ENCODE assay signal across 16 cellular contexts in genomic region chr2:10469301-10469700, GRCh38. TPM values are rescaled to one million over a fixed set of nuclear protein-coding genes. Genes with fewer than 3 reads are reported as not detected.
A peak's percentile ranks its signal among the peaks of the same experiment; 100 is the strongest.
DNase-seq lines count a peak whose midpoint lies in the region; ATAC-seq and TF ChIP-seq lines count a peak whose summit lies in the region.
"Had no signal": no experiment of that assay in that cellular context is flagged by ENCODE, and none has a peak within 500 bp of the region (broad histone marks: within the 10 kb centered on the region; RNA-seq: fewer than 3 reads in every experiment).

No MANE protein-coding gene starts in this region.

- peak overlapping the region; percentile 69 for H3K27ac Mint-ChIP-seq in neural progenitor cell
- peak overlapping the region; percentile 30 for H3K27ac Mint-ChIP-seq in stimulated activated effector memory CD8-positive, alpha-beta T cell treated with anti-CD3 and anti-CD28 coated beads, Interleukin-12 subunit alpha, Interleukin-12 subunit beta, amount 100 ng/mL, for 72 hours
- H3K27ac Mint-ChIP-seq: CD4-positive, alpha-beta T cell; H9 had no signal

- H2AFZ ChIP-seq in SK-N-SH (ENCODE audit: low read depth) (no peak overlapping the region), neural progenitor cell (replicated peaks) (no peak overlapping the region)
- H2AFZ ChIP-seq: GM23248 had no signal

- ATAC-seq in SK-N-SH treated with all-trans-retinoic acid at 6 μM for 48 hours (no peak), Panc1 (peak; percentile 13; the same call in 1 of the 2 replicates), HG02981 (IDR thresholded peaks at IDR 0.05; ENCODE audit: unreplicated experiment) (no peak)
- no peak for ATAC-seq in stimulated activated effector memory CD8-positive, alpha-beta T cell treated with anti-CD3 and anti-CD28 coated beads, Interleukin-12 subunit alpha, Interleukin-12 subunit beta, amount 100 ng/mL, for 72 hours
- ATAC-seq: GM12878 had no signal

- H3K36me3 Mint-ChIP-seq in neural progenitor cell = no peaks in the 10 kb centered on the region
- no peaks in the 10 kb centered on the region for H3K36me3 Mint-ChIP-seq in stimulated activated effector memory CD8-positive, alpha-beta T cell treated with anti-CD3 and anti-CD28 coated beads, Interleukin-12 subunit alpha, Interleukin-12 subunit beta, amount 100 ng/mL, for 72 hours

- H3K4me3 Mint-ChIP-seq in neural progenitor cell = no peak overlapping the region
- H3K4me3 Mint-ChIP-seq in stimulated activated effector memory CD8-positive, alpha-beta T cell treated with anti-CD3 and anti-CD28 coated beads, Interleukin-12 subunit alpha, Interleukin-12 subunit beta, amount 100 ng/mL, for 72 hours = no peak overlapping the region
- H3K4me3 Mint-ChIP-seq: CD4-positive, alpha-beta T cell; H9 had no signal

- H3K27me3 ChIP-seq in SK-N-SH (ENCODE audit: insufficient read depth) = no peaks in the 10 kb centered on the region
- no peaks in the 10 kb centered on the region for H3K27me3 ChIP-seq in Panc1 (ENCODE audit: control insufficient read depth, insufficient read depth, low read length)
- no peaks in the 10 kb centered on the region for H3K27me3 ChIP-seq in neural progenitor cell
- H3K27me3 ChIP-seq: BLaER1 had no signal

- no TSS peak for BruUV-seq in Panc1 (replicated peaks; lab: Mats Ljungman, UMichigan)

- H3K9ac ChIP-seq in SK-N-SH (no peak overlapping the region), neural progenitor cell (no peak overlapping the region)
- H3K9ac ChIP-seq: BLaER1, GM23248 had no signal

- intact Hi-C loops in Panc1 (cut with micrococcal nuclease; ENCODE audit: unreplicated experiment) = no loop called here

- no peak for TF ChIP-seq RAD21 in SK-N-SH (IDR thresholded peaks at IDR 0.05; ENCODE audit: low read length)

- no peaks in the 10 kb centered on the region for H3K9me3 Mint-ChIP-seq in neural progenitor cell
- no peaks in the 10 kb centered on the region for H3K9me3 Mint-ChIP-seq in stimulated activated effector memory CD8-positive, alpha-beta T cell treated with anti-CD3 and anti-CD28 coated beads, Interleukin-12 subunit alpha, Interleukin-12 subunit beta, amount 100 ng/mL, for 72 hours
- H3K9me3 Mint-ChIP-seq: CD4-positive, alpha-beta T cell; H9 had no signal

- no peak for TF ChIP-seq EP300 in SK-N-SH (IDR thresholded peaks at IDR 0.05; ENCODE audit: borderline replicate concordance in 1 of 2, low read depth in 1 of 2, low read length in 1 of 2)

- no peak overlapping the region for H3K4me3 ChIP-seq in SK-N-SH (ENCODE audit: low read depth in 2 of 2, low read length in 1 of 2)
- no peak overlapping the region for H3K4me3 ChIP-seq in Panc1 (ENCODE audit: low read depth in 2 of 2, low read length in 2 of 2)
- no peak overlapping the region for H3K4me3 ChIP-seq in neural progenitor cell
- H3K4me3 ChIP-seq: BLaER1, GM12878, GM23248 had no signal

- H3K27ac ChIP-seq in SK-N-SH (ENCODE audit: low read depth in 2 of 2, low read length in 1 of 2) (no peak overlapping the region), Panc1 (ENCODE audit: low read length) (no peak overlapping the region), neural progenitor cell (no peak overlapping the region)
- H3K27ac ChIP-seq: 22Rv1, BLaER1, GM23248 had no signal

- H3K36me3 ChIP-seq in SK-N-SH (replicated peaks in 1 of 2; ENCODE audit: control insufficient read depth in 1 of 2, insufficient read depth in 2 of 2, low read length in 1 of 2) (no peaks in the 10 kb centered on the region), Panc1 (ENCODE audit: control insufficient read depth, insufficient read depth, low read length) (no peaks in the 10 kb centered on the region), neural progenitor cell (no peaks in the 10 kb centered on the region)
- H3K36me3 ChIP-seq: BLaER1 had no signal

- H3K4me2 ChIP-seq in SK-N-SH = no peak overlapping the region
- no peak overlapping the region for H3K4me2 ChIP-seq in neural progenitor cell
- H3K4me2 ChIP-seq: BLaER1 had no signal

- WGBS in SK-N-SH (ENCODE audit: low lambda C conversion rate) = 71% methylated on average over 4 of the region's 4 CpGs

- no peaks in the 10 kb centered on the region for H4K20me1 ChIP-seq in SK-N-SH (ENCODE audit: insufficient read depth)
- H4K20me1 ChIP-seq in neural progenitor cell (ENCODE audit: low read depth) = no peaks in the 10 kb centered on the region
- H4K20me1 ChIP-seq: BLaER1 had no signal

- in situ Hi-C loops in Panc1 (cut with HindIII; ENCODE audit: low pct_unique_long_range_greater_than_20kb, low sequenced_read_pairs) = no loop called here

- no peak for TF ChIP-seq CTCF in SK-N-SH (IDR thresholded peaks at IDR 0.05)
- no peak for TF ChIP-seq CTCF in Panc1 (IDR thresholded peaks at IDR 0.05)
- TF ChIP-seq CTCF in neural progenitor cell (IDR thresholded peaks at IDR 0.05) = no peak

- no peaks in the 10 kb centered on the region for H3K9me2 ChIP-seq in SK-N-SH

- H3K4me1 Mint-ChIP-seq in neural progenitor cell = peaks cover 9% of the 10 kb centered on the region
- H3K4me1 Mint-ChIP-seq in stimulated activated effector memory CD8-positive, alpha-beta T cell treated with anti-CD3 and anti-CD28 coated beads, Interleukin-12 subunit alpha, Interleukin-12 subunit beta, amount 100 ng/mL, for 72 hours = no peaks in the 10 kb centered on the region

- H3K27me3 Mint-ChIP-seq in neural progenitor cell (ENCODE audit: insufficient read depth, low read depth) = peaks cover 7% of the 10 kb centered on the region
- H3K27me3 Mint-ChIP-seq: CD4-positive, alpha-beta T cell had no signal

- H3K9me3 ChIP-seq in SK-N-SH (no peaks in the 10 kb centered on the region), Panc1 (ENCODE audit: control insufficient read depth, insufficient read depth, low read depth, low read length) (no peaks in the 10 kb centered on the region), neural progenitor cell (ENCODE audit: low read depth) (no peaks in the 10 kb centered on the region)
- H3K9me3 ChIP-seq: BLaER1 had no signal

- CTCF ChIA-PET in SK-N-SH (lab: Yijun Ruan, JAX) = no interaction called here
- CTCF ChIA-PET in Panc1 (lab: Charles Lee) = no interaction called here

- no peaks in the 10 kb centered on the region for H3F3A ChIP-seq in SK-N-SH (replicated peaks; ENCODE audit: insufficient read depth)
- no peaks in the 10 kb centered on the region for H3F3A ChIP-seq in neural progenitor cell (ENCODE audit: low read depth)

- H3K4me1 ChIP-seq in SK-N-SH (ENCODE audit: control insufficient read depth in 1 of 2, insufficient read depth in 2 of 2, low read depth in 1 of 2, low read length in 1 of 2) (no peaks in the 10 kb centered on the region), Panc1 (ENCODE audit: control insufficient read depth, insufficient read depth, low read length) (no peaks in the 10 kb centered on the region), neural progenitor cell (no peaks in the 10 kb centered on the region)

- H3K79me2 ChIP-seq in SK-N-SH (ENCODE audit: insufficient read depth) (no peaks in the 10 kb centered on the region), neural progenitor cell (ENCODE audit: low read depth) (no peaks in the 10 kb centered on the region)

- POLR2A ChIA-PET in SK-N-SH (lab: Yijun Ruan, JAX) = no interaction called here
- POLR2A ChIA-PET in Panc1 (lab: Charles Lee) = no interaction called here

- peak; percentile 27 for DNase-seq in SK-N-SH
- no peak for DNase-seq in Panc1 (ENCODE audit: low read depth, low spot score)
- no peak for DNase-seq in neural progenitor cell (ENCODE audit: low spot score)
- no peak for DNase-seq in stimulated activated effector memory CD8-positive, alpha-beta T cell treated with anti-CD3 and anti-CD28 coated beads, Interleukin-12 subunit alpha, Interleukin-12 subunit beta, amount 100 ng/mL, for 72 hours (ENCODE audit: low spot score in 2 of 2)
- DNase-seq in activated CD4-positive, CD25-positive, alpha-beta regulatory T cell (lab: John Stamatoyannopoulos, UW) = no peak
- no peak for DNase-seq in cerebellar nuclear complex (lab: John Stamatoyannopoulos, UW)
- DNase-seq: Calu3; CD4-positive, alpha-beta T cell; DMS79; GM23248; H9 had no signal

TF ChIP-seq in SK-N-SH treated with all-trans-retinoic acid at 6 μM for 48 hours, 23 proteins besides CTCF, POLR2A, EP300 and RAD21 (continues in another document):
- TF ChIP-seq ZC3H10 (CRISPR knock-in tag; IDR thresholded peaks at IDR 0.05) (no peak), SNAI2 (CRISPR knock-in tag; IDR thresholded peaks at IDR 0.05) (no peak), ZFP3 (CRISPR knock-in tag; IDR thresholded peaks at IDR 0.05) (no peak), TOX (CRISPR knock-in tag; IDR thresholded peaks at IDR 0.05; ENCODE audit: borderline replicate concordance) (no peak), ESRRG (CRISPR knock-in tag; IDR thresholded peaks at IDR 0.05) (no peak), POU6F1 (CRISPR knock-in tag; IDR thresholded peaks at IDR 0.05; ENCODE audit: borderline replicate concordance, low read depth) (no peak), CSRNP3 (CRISPR knock-in tag; IDR thresholded peaks at IDR 0.05) (no peak), ZFP30 (CRISPR knock-in tag; IDR thresholded peaks at IDR 0.05) (no peak)

RNA-seq across cellular contexts. Expression of gene ODC1, which starts 21.2 kb away (rescaled TPM):
- 253 and 273 TPM in 2 replicates for polyA plus RNA-seq in SK-N-SH (2012; rRNA removed)
- 286 and 365 TPM in 2 replicates for polyA plus RNA-seq in SK-N-SH (2012; cell fraction: cytosol; rRNA removed)
- polyA plus RNA-seq in SK-N-SH (2012; cell fraction: nucleus; rRNA removed) = 192 and 200 TPM in 2 replicates
- 159 TPM for total RNA-seq in Panc1 (2021; ENCODE audit: unreplicated experiment)
- 135 TPM for polyA plus RNA-seq in Panc1 (2012; ENCODE audit: insufficient read length)
- 348 and 437 TPM in 2 replicates for total RNA-seq in neural progenitor cell (ENCODE audit: low replicate concordance)
